Comparison of ENCODE assay signal across 8 cellular contexts in genomic region chr13:23608704-23609413, GRCh38. TPM values are rescaled to one million over a fixed set of nuclear protein-coding genes. Genes with fewer than 3 reads are reported as not detected.
DNase-seq lines count a peak whose midpoint lies in the region; ATAC-seq, FAIRE-seq and TF ChIP-seq lines count a peak whose summit lies in the region.

No MANE protein-coding gene starts in this region.

- ATAC-seq in pancreas (peak; percentile 56 to 81 (median 76)), GM18868 (IDR thresholded peaks at IDR 0.05; ENCODE audit: unreplicated experiment) (no peak)

- H3K27ac ChIP-seq in pancreas: peak overlapping the region in 2 of 4 donors; percentile 59 to 62

- TF ChIP-seq CTCF in foreskin fibroblast (IDR thresholded peaks at IDR 0.05; ENCODE audit: low read depth, low read length) (no peak), pancreas (IDR thresholded peaks at IDR 0.05) (no peak)

- DNase-seq in Daoy (ENCODE audit: low read depth) (peak; percentile 40), NCI-H2171 treated with DMSO at 0.1 percent for 48 hours (lab: John Stamatoyannopoulos, UW) (peak; percentile 57), foreskin fibroblast (peak; percentile 75 to 87), pancreas (peak in 1 of 6 donors; percentile 28), NCI-H2107 (lab: John Stamatoyannopoulos, UW) (no peak), GDM1 (lab: John Stamatoyannopoulos, UW) (no peak), retina (no peak)

- WGBS in pancreas, 2 donors: 36 to 39% methylated on average over 13 of the region's 13 CpGs

- H3K9me3 ChIP-seq in pancreas: no peaks in the 10 kb centered on the region

- H3K4me1 ChIP-seq in pancreas: peaks cover 0 to 10% (median 0%) of the 10 kb centered on the region in 3 donors

- intact Hi-C loops in pancreas (cut with DNase I): no loop called here

- no peaks in the 10 kb centered on the region for H3K36me3 ChIP-seq in pancreas

- H3K27me3 ChIP-seq in pancreas: no peaks in the 10 kb centered on the region

- FAIRE-seq in pancreas (lab: Jason Lieb, UNC): no peak

- peak overlapping the region; percentile 12 to 32 for H3K4me3 ChIP-seq in foreskin fibroblast (ENCODE audit: low read depth in 1 of 2, low read length in 2 of 2)
- peak overlapping the region in 1 of 4 donors; percentile 5 for H3K4me3 ChIP-seq in pancreas

RNA-seq across cellular contexts. Expression of gene TNFRSF19, which starts 38.6 kb away (rescaled TPM):
- total RNA-seq in Daoy (2014; rRNA removed; shearing (Covaris generic)): 4.1 and 4.2 TPM in 2 replicates
- total RNA-seq in pancreas: 10 to 100 TPM in 1 of 6 donors, 1 to 10 TPM in 5; 1.5 to 14.1 (median 2.7) TPM
- polyA plus RNA-seq in pancreas: 1 to 10 TPM; 2.7 to 6.2 TPM

Comparison
In these comparisons a context has a peak if more than half of its experiments do, and no peak if none do; other contexts are left out.
1. DNase-seq: peak in Daoy (single experiment), NCI-H2171 treated with DMSO at 0.1 percent for 48 hours (single experiment) and foreskin fibroblast (2 of 2); none in NCI-H2107 (single experiment), GDM1 (single experiment) and retina (single experiment).